Comparison of ENCODE assay signal across 1 cellular context in genomic region chr16:27426423-27427408, GRCh38.
TF ChIP-seq lines count a peak whose summit lies in the region.

No MANE protein-coding gene starts in this region.

TF ChIP-seq in H1, 55 proteins besides CTCF, POLR2A, EP300 and RAD21 (continued from another document):
- no peak for TF ChIP-seq EGR1 (IDR thresholded peaks at IDR 0.05; ENCODE audit: borderline replicate concordance, low read depth, low read length)
